2 cellular contexts compared by ENCODE assay signal in genomic region chr7:23268167-23268566, GRCh38.
TF ChIP-seq lines count a peak whose summit lies in the region.

No MANE protein-coding gene starts in this region.

TF ChIP-seq in HepG2, 621 proteins besides CTCF, POLR2A, EP300 and RAD21:
- TF ChIP-seq PRDM10 (CRISPR knock-in tag; IDR thresholded peaks at IDR 0.05; ENCODE audit: low read depth) (no peak), MBNL3 (CRISPR knock-in tag; conservative IDR thresholded peaks at IDR 0.05) (no peak), ZNF629 (CRISPR knock-in tag; conservative IDR thresholded peaks at IDR 0.05) (peak; percentile 61; the same call in 1 of the 2 replicates), ZNF281 (CRISPR knock-in tag; IDR thresholded peaks at IDR 0.05; ENCODE audit: borderline replicate concordance) (no peak), HOXA3 (CRISPR knock-in tag; IDR thresholded peaks at IDR 0.05) (no peak), ZNF513 (CRISPR knock-in tag; conservative IDR thresholded peaks at IDR 0.05) (no peak)

TF ChIP-seq in K562, 482 proteins besides CTCF, POLR2A, EP300 and RAD21:
- TF ChIP-seq ID3 (CRISPR knock-in tag; IDR thresholded peaks at IDR 0.05), result no peak
- TF ChIP-seq ID3 (tag; IDR thresholded peaks at IDR 0.05), result no peak
- peak; percentile 61 for TF ChIP-seq RBM25 (IDR thresholded peaks at IDR 0.05; ENCODE audit: low read depth, low read length, severe bottlenecking)
- TF ChIP-seq BCOR (IDR thresholded peaks at IDR 0.05), result peak; percentile 39; the same call in 1 of the 2 replicates
